Comparison of ENCODE assay signal across 10 cellular contexts in genomic region chr15:99961011-99961441, GRCh38.
DNase-seq lines count a peak whose midpoint lies in the region; ATAC-seq, FAIRE-seq and TF ChIP-seq lines count a peak whose summit lies in the region.
"Had no signal": no experiment of that assay in that cellular context is flagged by ENCODE, and none has a peak within 500 bp of the region (broad histone marks: within the 10 kb centered on the region; RNA-seq: fewer than 3 reads in every experiment).

No MANE protein-coding gene starts in this region.

- H2BK5ac ChIP-seq in IMR-90 (ENCODE audit: low read depth, low read length, poor library complexity, severe bottlenecking), result no peak overlapping the region

- 0 out of 2 replicates have a peak, but pooled peaks have one; percentile 1 for TF ChIP-seq CTCF in AG10803 (conservative IDR thresholded peaks at IDR 0.05; ENCODE audit: low read length)
- 0 out of 2 replicates have a peak, but pooled peaks have one; percentile 3 for TF ChIP-seq CTCF in IMR-90 (conservative IDR thresholded peaks at IDR 0.05; ENCODE audit: low read depth, low read length)
- TF ChIP-seq CTCF in MCF 10A (IDR thresholded peaks at IDR 0.05; ENCODE audit: unreplicated experiment), result no peak
- TF ChIP-seq CTCF in HepG2 (CRISPR knock-in tag; IDR thresholded peaks at IDR 0.05), result no peak

- H3K4me1 ChIP-seq in IMR-90 (ENCODE audit: control insufficient read depth, insufficient read depth, low read length), result no peaks in the 10 kb centered on the region
- H3K4me1 ChIP-seq in HepG2 (ENCODE audit: insufficient read depth, low read length), result no peaks in the 10 kb centered on the region

- H4K8ac ChIP-seq in IMR-90 (ENCODE audit: low read depth in 2 of 2, low read length in 2 of 2), result no peak overlapping the region

- TF ChIP-seq EP300 in HepG2 (IDR thresholded peaks at IDR 0.05; ENCODE audit: low read depth in 2 of 2, low read length in 2 of 2) (no peak), HepG2 (CRISPR knock-in tag; IDR thresholded peaks at IDR 0.05; ENCODE audit: borderline replicate concordance) (no peak)

- no peaks in the 10 kb centered on the region for H3K9me3 Mint-ChIP-seq in MCF 10A (ENCODE audit: unreplicated experiment)
- H3K9me3 Mint-ChIP-seq: stimulated activated naive CD8-positive, alpha-beta T cell treated with anti-CD3 and anti-CD28 coated beads, Interleukin-15, amount 100 ng/mL, for 72 hours had no signal

- H2AK5ac ChIP-seq in IMR-90 (ENCODE audit: low read depth, low read length), result no peak overlapping the region

- POLR2A ChIA-PET in IMR-90 (lab: Charles Lee; ENCODE audit: unreplicated experiment), result no interaction called here
- POLR2A ChIA-PET in MCF 10A (lab: Yijun Ruan, JAX), result interaction anchor here (1.6 kb wide), 1 partner anchor 17 kb away, joined by 4 read pairs; no protein-coding TSS in a partner anchor
- POLR2A ChIA-PET in HepG2 (lab: Yijun Ruan, JAX), result no interaction called here

- H3K27ac ChIP-seq in IMR-90 (ENCODE audit: insufficient read depth, low read length) (no peak overlapping the region), HepG2 (ENCODE audit: extremely low read length, insufficient read depth, low read length) (no peak overlapping the region)

- BruUV-seq in IMR-90 (replicated peaks; lab: Mats Ljungman, UMichigan) (no TSS peak), MCF 10A (replicated peaks; lab: Mats Ljungman, UMichigan) (no TSS peak), HepG2 (replicated peaks; lab: Mats Ljungman, UMichigan) (no TSS peak)

- no peak overlapping the region for H2BK20ac ChIP-seq in IMR-90 (ENCODE audit: low read depth, low read length)

- H3K79me1 ChIP-seq in IMR-90 (ENCODE audit: low read depth in 1 of 2, low read length in 2 of 2), result no peaks in the 10 kb centered on the region

- H3K27me3 ChIP-seq in IMR-90 (ENCODE audit: control insufficient read depth, insufficient read depth, low read length), result no peaks in the 10 kb centered on the region
- no peaks in the 10 kb centered on the region; a peak in 1 of 5 replicates for H3K27me3 ChIP-seq in HepG2 (ENCODE audit: control insufficient read depth in 1 of 2, insufficient read depth in 2 of 2, low read length in 2 of 2)

- no peaks in the 10 kb centered on the region for H3K79me2 ChIP-seq in HepG2 (ENCODE audit: insufficient read depth, low read length)

- no peaks in the 10 kb centered on the region for H3K36me3 Mint-ChIP-seq in MCF 10A (ENCODE audit: insufficient read depth, unreplicated experiment)

- FAIRE-seq in HepG2 (lab: Jason Lieb, UNC) (no peak), GM12892 (lab: Jason Lieb, UNC) (no peak)

- H2BK120ac ChIP-seq in IMR-90 (ENCODE audit: low read depth, low read length), result no peak overlapping the region

- H3K14ac ChIP-seq in IMR-90 (replicated peaks; ENCODE audit: low read depth, low read length), result no peak overlapping the region

- peaks cover 15% of the 10 kb centered on the region for H3K4me1 Mint-ChIP-seq in MCF 10A (ENCODE audit: insufficient read depth, unreplicated experiment)

- no peak overlapping the region for H3K4me3 ChIP-seq in AG10803 (ENCODE audit: low read length)
- H3K4me3 ChIP-seq in IMR-90 (ENCODE audit: insufficient read depth, low read depth, low read length), result no peak overlapping the region
- H3K4me3 ChIP-seq in HepG2 (replicated peaks in 1 of 3; ENCODE audit: insufficient read depth in 1 of 3, low read depth in 2 of 3, low read length in 3 of 3), result no peak overlapping the region

- no peak overlapping the region for H4K5ac ChIP-seq in IMR-90 (ENCODE audit: low read depth, low read length)

- WGBS in IMR-90 (ENCODE audit: extremely low coverage in 2 of 2, insufficient read length in 1 of 2), 2 experiments, result 52% methylated on average over 5 of the region's 12 CpGs; no CpG with 5 or more reads in 1 of the 2 experiments
- 59% methylated on average over 12 of the region's 12 CpGs for WGBS in HepG2 (ENCODE audit: low lambda C conversion rate)

- H3K27me3 Mint-ChIP-seq in MCF 10A (ENCODE audit: insufficient read depth, unreplicated experiment), result no peaks in the 10 kb centered on the region

- no peak overlapping the region for H2BK15ac ChIP-seq in IMR-90 (ENCODE audit: low read depth, low read length)

- no peak overlapping the region for H2AFZ ChIP-seq in IMR-90 (replicated peaks; ENCODE audit: low read length, poor library complexity)
- H2AFZ ChIP-seq in HepG2 (ENCODE audit: low read length), result no peak overlapping the region

- TF ChIP-seq RAD21 in IMR-90 (IDR thresholded peaks at IDR 0.05; ENCODE audit: low read length) (no peak), HepG2 (CRISPR knock-in tag; IDR thresholded peaks at IDR 0.05) (no peak)

- dilution Hi-C loops in IMR-90 (cut with HindIII; ENCODE audit: low sequenced_read_pairs, unreplicated experiment), result no loop called here

- no peak overlapping the region for H3K23ac ChIP-seq in IMR-90 (ENCODE audit: low read depth, low read length)

- no peak overlapping the region for H4K91ac ChIP-seq in IMR-90 (ENCODE audit: insufficient read depth, low read depth, low read length)

- H3K4me2 ChIP-seq in IMR-90 (ENCODE audit: low read depth, low read length) (no peak overlapping the region), HepG2 (ENCODE audit: low read depth, low read length) (no peak overlapping the region)

- DNase-seq in AG10803 (ENCODE audit: low read depth) (no peak), IMR-90 (no peak), MCF 10A (ENCODE audit: unreplicated experiment) (peak; percentile 53), HepG2 (ENCODE audit: low spot score) (no peak), GM12892 (ENCODE audit: insufficient read length) (no peak), COLO829 (ENCODE audit: low spot score) (no peak), DMS114 treated with DMSO at 0.1 percent for 48 hours (lab: John Stamatoyannopoulos, UW; ENCODE audit: unreplicated experiment) (no peak)

- CTCF ChIA-PET in IMR-90 (lab: Yijun Ruan, JAX) (no interaction called here), MCF 10A (lab: Yijun Ruan, JAX) (interaction anchor here (0.7 to 1.2 kb wide), 3 partner anchors 9 to 377 kb away, joined by 4 read pairs; no protein-coding TSS in a partner anchor), HepG2 (lab: Yijun Ruan, JAX; ENCODE audit: low intra/inter-chr PET ratio, low total read pairs) (no interaction called here)

- no peaks in the 10 kb centered on the region for H3K9me1 ChIP-seq in IMR-90 (ENCODE audit: insufficient read depth, low read length)

- no peak overlapping the region for H3K27ac Mint-ChIP-seq in MCF 10A (ENCODE audit: low read depth, unreplicated experiment)
- H3K27ac Mint-ChIP-seq: naive thymus-derived CD4-positive, alpha-beta T cell; stimulated activated naive CD8-positive, alpha-beta T cell treated with anti-CD3 and anti-CD28 coated beads, Interleukin-15, amount 100 ng/mL, for 72 hours had no signal

- H2AK9ac ChIP-seq in IMR-90 (replicated peaks; ENCODE audit: low read depth, low read length, poor library complexity), result no peak overlapping the region

- H3K9ac ChIP-seq in IMR-90 (ENCODE audit: low read depth, low read length) (no peak overlapping the region), HepG2 (ENCODE audit: insufficient read depth, low read depth, low read length) (no peak overlapping the region)

- in situ Hi-C loops in IMR-90 (cut with MboI; ENCODE audit: low sequenced_read_pairs), result no loop called here
- in situ Hi-C loops in HepG2 (cut with HindIII; ENCODE audit: extremely low pct_ligation_motif_present, low pct_unique_long_range_greater_than_20kb), result no loop called here

- H3K36me3 ChIP-seq in IMR-90 (ENCODE audit: control insufficient read depth, insufficient read depth, low read length) (no peaks in the 10 kb centered on the region), HepG2 (replicated peaks in 1 of 2; ENCODE audit: control insufficient read depth in 1 of 2, insufficient read depth in 2 of 2, low read length in 2 of 2) (no peaks in the 10 kb centered on the region)

- no peak overlapping the region for H3K56ac ChIP-seq in IMR-90 (ENCODE audit: extremely low read depth, insufficient read depth, low read length)

- no peak overlapping the region for H3K4me3 Mint-ChIP-seq in MCF 10A (ENCODE audit: unreplicated experiment)
- H3K4me3 Mint-ChIP-seq: naive thymus-derived CD4-positive, alpha-beta T cell; stimulated activated naive CD8-positive, alpha-beta T cell treated with anti-CD3 and anti-CD28 coated beads, Interleukin-15, amount 100 ng/mL, for 72 hours had no signal

- peaks cover 43% of the 10 kb centered on the region for H3K9me3 ChIP-seq in IMR-90 (ENCODE audit: control insufficient read depth, insufficient read depth, low read length)
- H3K9me3 ChIP-seq in HepG2 (ENCODE audit: low read length), result no peaks in the 10 kb centered on the region

- TF ChIP-seq POLR2A in IMR-90 (IDR thresholded peaks at IDR 0.05; ENCODE audit: low read depth, low read length), result no peak
- TF ChIP-seq POLR2A in HepG2 (IDR thresholded peaks at IDR 0.05; ENCODE audit: insufficient read depth in 1 of 2, low read depth in 2 of 2, low read length in 2 of 2), result no peak
- no peak for TF ChIP-seq POLR2A in GM12892 (IDR thresholded peaks at IDR 0.05; ENCODE audit: low read depth, low read length)

- no peak overlapping the region for H3K18ac ChIP-seq in IMR-90 (ENCODE audit: low read depth, low read length)

- H4K20me1 ChIP-seq in IMR-90 (ENCODE audit: insufficient read depth, low read length) (no peaks in the 10 kb centered on the region), HepG2 (ENCODE audit: insufficient read depth, low read length) (no peaks in the 10 kb centered on the region)

- intact Hi-C loops in IMR-90 (cut with micrococcal nuclease) (no loop called here), MCF 10A (cut with micrococcal nuclease) (loop anchor here (10.0 kb wide), 1 partner anchor 644 kb away; the partner anchor contains the start of genes ASB7 and LINS1), HepG2 (cut with micrococcal nuclease; ENCODE audit: unreplicated experiment) (no loop called here)

- no peak for ATAC-seq in IMR-90 (ENCODE audit: low read depth)
- no peak; the same call in 2 of the 3 replicates for ATAC-seq in HepG2
- no peak for ATAC-seq in HG02642 (IDR thresholded peaks at IDR 0.05; ENCODE audit: poor library complexity, unreplicated experiment)
- ATAC-seq: naive thymus-derived CD4-positive, alpha-beta T cell; stimulated activated naive CD8-positive, alpha-beta T cell treated with anti-CD3 and anti-CD28 coated beads, Interleukin-15, amount 100 ng/mL, for 72 hours had no signal

- H3K4ac ChIP-seq in IMR-90 (ENCODE audit: low read depth, low read length), result no peak overlapping the region

TF ChIP-seq in IMR-90, 13 proteins besides CTCF, POLR2A, EP300 and RAD21 (continues in another document):
- TF ChIP-seq MAZ (IDR thresholded peaks at IDR 0.05; ENCODE audit: borderline replicate concordance, low read depth, low read length), result no peak
- TF ChIP-seq CEBPB (IDR thresholded peaks at IDR 0.05; ENCODE audit: low read depth, low read length), result no peak
- no peak for TF ChIP-seq MAFK (IDR thresholded peaks at IDR 0.05; ENCODE audit: low read depth, low read length)
- TF ChIP-seq BHLHE40 (IDR thresholded peaks at IDR 0.05; ENCODE audit: low read depth, low read length), result no peak

TF ChIP-seq in HepG2, 621 proteins besides CTCF, POLR2A, EP300 and RAD21:
- TF ChIP-seq MAFK (conservative IDR thresholded peaks at IDR 0.05 in 1 of 2, IDR thresholded peaks at IDR 0.05 in 1 of 2; ENCODE audit: low read length in 2 of 2) (peak; percentile 19 to 45; a peak in 2 of 4 replicates), MAFF (IDR thresholded peaks at IDR 0.05; ENCODE audit: low read depth, low read length) (peak; percentile 20; the same call in 1 of the 2 replicates), ZNF703 (CRISPR knock-in tag; IDR thresholded peaks at IDR 0.05; ENCODE audit: borderline replicate concordance) (no peak), ZBTB20 (CRISPR knock-in tag; IDR thresholded peaks at IDR 0.05; ENCODE audit: borderline replicate concordance, low read depth) (no peak)

Comparison
In these comparisons a context has a peak if more than half of its experiments do, and no peak if none do; other contexts are left out.
1. CTCF ChIP-seq: peak in AG10803 (single experiment) and IMR-90 (single experiment); none in MCF 10A (single experiment) and HepG2 (single experiment).